ENCODE assay signal across 25 cellular contexts in the genomic region with DNA sequence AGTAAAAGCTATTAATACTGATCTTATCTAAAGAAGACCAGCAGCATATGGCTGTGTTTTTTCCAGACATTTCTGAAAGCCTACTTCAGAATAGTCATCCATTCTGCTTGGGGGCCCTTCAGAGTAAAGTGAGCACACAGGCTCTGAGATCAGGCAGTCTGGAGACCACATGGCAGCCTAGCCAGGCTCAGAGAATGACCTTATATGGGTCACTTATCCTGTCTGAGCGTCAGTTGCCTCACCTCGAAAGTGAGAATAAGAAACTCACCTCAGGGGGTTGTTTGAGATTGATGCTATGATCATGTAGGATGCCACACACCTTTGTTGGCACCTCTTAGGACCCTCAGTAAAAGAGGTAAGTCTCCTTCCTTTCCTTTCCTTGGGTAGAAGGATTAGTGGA.
DNase-seq lines count a peak whose midpoint lies in the region; ATAC-seq and TF ChIP-seq lines count a peak whose summit lies in the region.
"Had no signal": no experiment of that assay in that cellular context is flagged by ENCODE, and none has a peak within 500 bp of the region (broad histone marks: within the 10 kb centered on the region; RNA-seq: fewer than 3 reads in every experiment).

No MANE protein-coding gene starts in this region.

- no peaks in the 10 kb centered on the region for H3K9me2 ChIP-seq in GM23248 (ENCODE audit: insufficient read depth)

- no peaks in the 10 kb centered on the region for H3F3A ChIP-seq in GM23248 (ENCODE audit: insufficient read depth)

- H3K4me2 ChIP-seq in GM23248 (ENCODE audit: unreplicated experiment), result no peak overlapping the region
- H3K4me2 ChIP-seq: smooth muscle cell had no signal

- H3K79me2 ChIP-seq in GM23248 (ENCODE audit: insufficient read depth), result no peaks in the 10 kb centered on the region

- no peaks in the 10 kb centered on the region for H3K4me1 Mint-ChIP-seq in stimulated activated effector memory CD8-positive, alpha-beta T cell treated with anti-CD3 and anti-CD28 coated beads, Interleukin-12 subunit alpha, Interleukin-12 subunit beta, amount 100 ng/mL, for 72 hours
- H3K4me1 Mint-ChIP-seq: activated naive CD8-positive, alpha-beta T cell treated with anti-CD3 and anti-CD28 coated beads, Interleukin-2, amount 10 ng/mL, durations not matched to agents 7 days and 5 days; natural killer cell; T-cell had no signal

- no peaks in the 10 kb centered on the region for H4K20me1 ChIP-seq in GM23248 (ENCODE audit: insufficient read depth)

- H3K9me3 Mint-ChIP-seq in stimulated activated effector memory CD8-positive, alpha-beta T cell treated with anti-CD3 and anti-CD28 coated beads, Interleukin-12 subunit alpha, Interleukin-12 subunit beta, amount 100 ng/mL, for 72 hours, result no peaks in the 10 kb centered on the region
- H3K9me3 Mint-ChIP-seq: activated naive CD8-positive, alpha-beta T cell treated with anti-CD3 and anti-CD28 coated beads, Interleukin-2, amount 10 ng/mL, durations not matched to agents 7 days and 5 days; activated T-helper 2 cell treated with anti-CD3 and anti-CD28 coated beads, Interferon-gamma antibody, Interleukin-2, Interleukin-4, amounts not matched to agents 10 μg/mL and 5 μg/mL and 100 μg/mL, durations not matched to agents 14 hours and 24 hours and 36 hours; T-cell; type B pancreatic cell had no signal

- H3K27ac ChIP-seq in caudate nucleus (ENCODE audit: low read depth, low read length) (no peak overlapping the region), GM23248 (no peak overlapping the region)
- H3K27ac ChIP-seq: heart right ventricle had no signal

- H2AFZ ChIP-seq in GM23248, result no peak overlapping the region

- H3K4me3 Mint-ChIP-seq in stimulated activated effector memory CD8-positive, alpha-beta T cell treated with anti-CD3 and anti-CD28 coated beads, Interleukin-12 subunit alpha, Interleukin-12 subunit beta, amount 100 ng/mL, for 72 hours, result no peak overlapping the region
- H3K4me3 Mint-ChIP-seq: activated naive CD8-positive, alpha-beta T cell treated with anti-CD3 and anti-CD28 coated beads, Interleukin-2, amount 10 ng/mL, durations not matched to agents 7 days and 5 days; natural killer cell; T-cell; type B pancreatic cell had no signal

- H3K4me1 ChIP-seq in GM23248 (ENCODE audit: insufficient read depth), result no peaks in the 10 kb centered on the region
- H3K4me1 ChIP-seq: heart right ventricle had no signal

- H3K4me3 ChIP-seq in GM23248, result no peak overlapping the region
- H3K4me3 ChIP-seq: heart right ventricle, smooth muscle cell had no signal

- H3K36me3 ChIP-seq in GM23248 (ENCODE audit: low read depth), result no peaks in the 10 kb centered on the region
- H3K36me3 ChIP-seq: heart right ventricle had no signal

- DNase-seq in NCI-H82 (lab: John Stamatoyannopoulos, UW) (peak; percentile 37), NCI-H82 treated with DMSO at 0.1 percent for 48 hours (lab: John Stamatoyannopoulos, UW; ENCODE audit: unreplicated experiment) (no peak), NCI-H524 treated with DMSO at 0.1 percent for 48 hours (lab: John Stamatoyannopoulos, UW) (peak; percentile 39), caudate nucleus (lab: John Stamatoyannopoulos, UW) (no peak), GM10248 (ENCODE audit: extremely low spot score) (no peak), GM23248 (no peak)
- DNase-seq in stimulated activated effector memory CD8-positive, alpha-beta T cell treated with anti-CD3 and anti-CD28 coated beads, Interleukin-12 subunit alpha, Interleukin-12 subunit beta, amount 100 ng/mL, for 72 hours (ENCODE audit: low spot score in 2 of 2), result no peak
- DNase-seq: 8988T; activated naive CD8-positive, alpha-beta T cell treated with anti-CD3 and anti-CD28 coated beads, Interleukin-2, amount 10 ng/mL, durations not matched to agents 7 days and 5 days; DMS53; foreskin fibroblast; GF-D8; heart right ventricle; KG1; natural killer cell; NCI-H774; OCI-M1; retina; stimulated activated CD4-positive, alpha-beta T cell treated with anti-CD3 and anti-CD28 coated beads, Interleukin-4, amount 100 ng/mL, for 1 hour; T-cell had no signal

- H3K9me3 ChIP-seq in GM23248 (ENCODE audit: low read depth), result no peaks in the 10 kb centered on the region
- H3K9me3 ChIP-seq: heart right ventricle had no signal

- H3K27ac Mint-ChIP-seq in stimulated activated effector memory CD8-positive, alpha-beta T cell treated with anti-CD3 and anti-CD28 coated beads, Interleukin-12 subunit alpha, Interleukin-12 subunit beta, amount 100 ng/mL, for 72 hours, result no peak overlapping the region
- H3K27ac Mint-ChIP-seq: activated naive CD8-positive, alpha-beta T cell treated with anti-CD3 and anti-CD28 coated beads, Interleukin-2, amount 10 ng/mL, durations not matched to agents 7 days and 5 days; activated T-helper 2 cell treated with anti-CD3 and anti-CD28 coated beads, Interferon-gamma antibody, Interleukin-2, Interleukin-4, amounts not matched to agents 10 μg/mL and 5 μg/mL and 100 μg/mL, durations not matched to agents 14 hours and 24 hours and 36 hours; natural killer cell; T-cell; type B pancreatic cell had no signal

- TF ChIP-seq CTCF in GM10248 (IDR thresholded peaks at IDR 0.05; ENCODE audit: control extremely low read depth, extremely low read depth, low read depth, missing control alignments), result no peak

- no peaks in the 10 kb centered on the region for H3K36me3 Mint-ChIP-seq in stimulated activated effector memory CD8-positive, alpha-beta T cell treated with anti-CD3 and anti-CD28 coated beads, Interleukin-12 subunit alpha, Interleukin-12 subunit beta, amount 100 ng/mL, for 72 hours
- H3K36me3 Mint-ChIP-seq: activated naive CD8-positive, alpha-beta T cell treated with anti-CD3 and anti-CD28 coated beads, Interleukin-2, amount 10 ng/mL, durations not matched to agents 7 days and 5 days; natural killer cell; T-cell; type B pancreatic cell had no signal

- CTCF ChIA-PET in GM10248 (lab: Yijun Ruan, JAX), result no interaction called here

- peak; percentile 84 for ATAC-seq in HG02852 (IDR thresholded peaks at IDR 0.05; ENCODE audit: unreplicated experiment)
- peak; percentile 45 for ATAC-seq in stimulated activated effector memory CD8-positive, alpha-beta T cell treated with anti-CD3 and anti-CD28 coated beads, Interleukin-12 subunit alpha, Interleukin-12 subunit beta, amount 100 ng/mL, for 72 hours
- ATAC-seq: heart right ventricle, natural killer cell, Right ventricle myocardium inferior, T-cell had no signal

- H3K9ac ChIP-seq in GM23248, result no peak overlapping the region

- POLR2A ChIA-PET in GM10248 (lab: Yijun Ruan, JAX), result no interaction called here

- H3K27me3 ChIP-seq in GM23248 (replicated peaks; ENCODE audit: insufficient read depth), result peaks cover 11% of the 10 kb centered on the region
- H3K27me3 ChIP-seq: heart right ventricle had no signal

- 68 to 77% methylated on average over 2 of the region's 2 CpGs for WGBS in GM23248 (ENCODE audit: low coverage in 1 of 2, low lambda C conversion rate in 2 of 2, missing lambda C conversion rate in 2 of 2), 2 experiments

- in situ Hi-C loops in GM23248 (cut with MboI), result no loop called here

Comparison
In these comparisons a context has a peak if more than half of its experiments do, and no peak if none do; other contexts are left out.
1. DNase-seq: peak in NCI-H82 (single experiment) and NCI-H524 treated with DMSO at 0.1 percent for 48 hours (single experiment); none in NCI-H82 treated with DMSO at 0.1 percent for 48 hours (single experiment), stimulated activated effector memory CD8-positive, alpha-beta T cell treated with anti-CD3 and anti-CD28 coated beads, Interleukin-12 subunit alpha, Interleukin-12 subunit beta, amount 100 ng/mL, for 72 hours (0 of 2), caudate nucleus (0 of 61), GM10248 (single experiment) and GM23248 (single experiment).